Comparison of ENCODE assay signal across 22 cellular contexts in the genomic region with DNA sequence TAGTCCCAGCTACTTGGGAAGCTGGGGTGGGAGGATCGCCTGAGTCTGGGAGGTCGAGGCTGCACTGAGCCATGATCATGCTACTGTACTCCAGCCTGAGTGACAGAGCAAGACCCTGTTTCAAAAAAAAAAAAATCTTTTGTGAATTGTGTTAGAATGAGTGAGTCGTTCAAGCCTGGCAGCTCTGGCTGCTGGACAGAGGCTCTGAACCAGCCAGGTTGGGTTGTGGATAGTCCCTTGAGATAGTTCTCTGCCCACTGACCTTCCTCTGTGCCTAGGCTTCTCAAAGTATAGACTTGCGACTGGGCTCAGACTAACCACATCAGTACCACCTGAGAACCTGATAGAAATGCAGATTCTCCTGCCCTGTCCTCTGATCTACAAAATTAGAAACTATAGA.
"Had no signal": no experiment of that assay in that cellular context is flagged by ENCODE, and none has a peak within 500 bp of the region (broad histone marks: within the 10 kb centered on the region; RNA-seq: fewer than 3 reads in every experiment).

No MANE protein-coding gene starts in this region.

- ATAC-seq: activated CD4-positive, CD25-positive, alpha-beta regulatory T cell treated with anti-CD3 and anti-CD28 coated beads, Interleukin-2, amount 50 U/mL, for 24 hours; activated CD8-positive, alpha-beta T cell treated with anti-CD3 and anti-CD28 coated beads for 36 hours; foreskin keratinocyte; left colon; right lobe of liver; stimulated activated effector memory CD8-positive, alpha-beta T cell treated with anti-CD3 and anti-CD28 coated beads, Interleukin-12 subunit alpha, Interleukin-12 subunit beta, amount 100 ng/mL, for 72 hours had no signal

- H3K27ac Mint-ChIP-seq: activated CD4-positive, alpha-beta T cell treated with anti-CD3 and anti-CD28 coated beads, Interleukin-2, amount 10 ng/mL, durations not matched to agents 7 days and 5 days; activated CD8-positive, alpha-beta T cell treated with anti-CD3 and anti-CD28 coated beads for 36 hours; activated naive CD4-positive, alpha-beta T cell treated with anti-CD3 and anti-CD28 coated beads, Interleukin-2, amount 50 U/mL, for 24 hours; stimulated activated effector memory CD8-positive, alpha-beta T cell treated with anti-CD3 and anti-CD28 coated beads, Interleukin-12 subunit alpha, Interleukin-12 subunit beta, amount 100 ng/mL, for 72 hours; T-helper 2 cell treated with Interferon-gamma antibody and Interleukin-4, amounts not matched to agents 5 μg/mL and 100 μg/mL, for 36 hours had no signal

- DNase-seq: activated CD4-positive, alpha-beta T cell treated with anti-CD3 and anti-CD28 coated beads, Interleukin-2, amount 10 ng/mL, durations not matched to agents 7 days and 5 days; activated CD8-positive, alpha-beta T cell treated with anti-CD3 and anti-CD28 coated beads for 36 hours; activated effector memory CD4-positive, alpha-beta T cell treated with Interleukin-2 at 50 U/mL for 16 hours; activated T-cell treated with anti-CD3 and anti-CD28 coated beads, Interleukin-2, amount 50 U/mL, for 24 hours; aorta; brain microvascular endothelial cell; dermis blood vessel endothelial cell; effector CD8-positive, alpha-beta T cell; foreskin keratinocyte; left colon; right lobe of liver; stimulated activated CD4-positive, alpha-beta T cell treated with anti-CD3 and anti-CD28 coated beads, Interleukin-2, amount 100 ng/mL, for 24 hours; trophoblast cell had no signal

- H3K27me3 ChIP-seq: brain microvascular endothelial cell, right lobe of liver, vagina had no signal

- H3K9me3 ChIP-seq: right lobe of liver, vagina had no signal

- FAIRE-seq: keratinocyte had no signal

- H3K27me3 Mint-ChIP-seq: activated naive CD4-positive, alpha-beta T cell treated with anti-CD3 and anti-CD28 coated beads, Interleukin-2, amount 50 U/mL, for 24 hours; activated T-cell treated with anti-CD3 and anti-CD28 coated beads, Interleukin-2, amount 50 U/mL, for 24 hours had no signal

- H3K4me3 Mint-ChIP-seq: activated CD4-positive, alpha-beta T cell treated with anti-CD3 and anti-CD28 coated beads, Interleukin-2, amount 10 ng/mL, durations not matched to agents 7 days and 5 days; activated CD8-positive, alpha-beta T cell treated with anti-CD3 and anti-CD28 coated beads for 36 hours; activated naive CD4-positive, alpha-beta T cell treated with anti-CD3 and anti-CD28 coated beads, Interleukin-2, amount 50 U/mL, for 24 hours; activated T-cell treated with anti-CD3 and anti-CD28 coated beads, Interleukin-2, amount 50 U/mL, for 24 hours; stimulated activated effector memory CD8-positive, alpha-beta T cell treated with anti-CD3 and anti-CD28 coated beads, Interleukin-12 subunit alpha, Interleukin-12 subunit beta, amount 100 ng/mL, for 72 hours; T-helper 2 cell treated with Interferon-gamma antibody and Interleukin-4, amounts not matched to agents 5 μg/mL and 100 μg/mL, for 36 hours had no signal

- H2AFZ ChIP-seq: parathyroid adenoma had no signal

- H3K27ac ChIP-seq: brain microvascular endothelial cell, foreskin keratinocyte, parathyroid adenoma, right lobe of liver, skin epidermis, vagina, VCaP had no signal

- H3K4me3 ChIP-seq: right lobe of liver, skin epidermis, vagina had no signal

- H3K9ac ChIP-seq: parathyroid adenoma had no signal

- H3K9me3 Mint-ChIP-seq: activated CD4-positive, alpha-beta T cell treated with anti-CD3 and anti-CD28 coated beads, Interleukin-2, amount 10 ng/mL, durations not matched to agents 7 days and 5 days; activated CD8-positive, alpha-beta T cell treated with anti-CD3 and anti-CD28 coated beads for 36 hours; activated naive CD4-positive, alpha-beta T cell treated with anti-CD3 and anti-CD28 coated beads, Interleukin-2, amount 50 U/mL, for 24 hours; activated T-cell treated with anti-CD3 and anti-CD28 coated beads, Interleukin-2, amount 50 U/mL, for 24 hours; stimulated activated effector memory CD8-positive, alpha-beta T cell treated with anti-CD3 and anti-CD28 coated beads, Interleukin-12 subunit alpha, Interleukin-12 subunit beta, amount 100 ng/mL, for 72 hours; T-helper 2 cell treated with Interferon-gamma antibody and Interleukin-4, amounts not matched to agents 5 μg/mL and 100 μg/mL, for 36 hours had no signal

- H3K36me3 ChIP-seq: brain microvascular endothelial cell, right lobe of liver, vagina had no signal
